1 cellular context compared by ENCODE assay signal in genomic region chr9:79571309-79572031, GRCh38.
TF ChIP-seq lines count a peak whose summit lies in the region.

Gene TLE4, plus strand, starts transcription at chr9:79571965. Its CDS starts 826 bp downstream, at chr9:79572791.

TF ChIP-seq in K562, 482 proteins besides CTCF, POLR2A, EP300 and RAD21 (continued from another document and continues in another):
- no peak for TF ChIP-seq CHAMP1 (IDR thresholded peaks at IDR 0.05)
- no peak for TF ChIP-seq DNMT1 (IDR thresholded peaks at IDR 0.05)
- TF ChIP-seq ZC3H4 (CRISPR knock-in tag; IDR thresholded peaks at IDR 0.05; ENCODE audit: borderline replicate concordance) = no peak
- TF ChIP-seq KDM2B (CRISPR knock-in tag; IDR thresholded peaks at IDR 0.05) = no peak
- no peak for TF ChIP-seq PHTF2 (CRISPR knock-in tag; IDR thresholded peaks at IDR 0.05)
- no peak for TF ChIP-seq MEF2D (tag; conservative IDR thresholded peaks at IDR 0.05; ENCODE audit: low read depth)
- TF ChIP-seq NONO (IDR thresholded peaks at IDR 0.05; ENCODE audit: low read depth in 2 of 2, low read length in 1 of 2) = no peak
- TF ChIP-seq FOXA3 (CRISPR knock-in tag; conservative IDR thresholded peaks at IDR 0.05 in 1 of 2, IDR thresholded peaks at IDR 0.05 in 1 of 2) = no peak
- no peak for TF ChIP-seq GATA2 (CRISPR knock-in tag; IDR thresholded peaks at IDR 0.05)
- no peak for TF ChIP-seq ZNF324 (CRISPR knock-in tag; IDR thresholded peaks at IDR 0.05)
- TF ChIP-seq NBN (IDR thresholded peaks at IDR 0.05; ENCODE audit: low read depth) = no peak
- TF ChIP-seq FUS (optimal IDR thresholded peaks at IDR 0.05; ENCODE audit: low read depth, low read length) = no peak
- no peak for TF ChIP-seq CBX8 (IDR thresholded peaks at IDR 0.05; ENCODE audit: borderline replicate concordance, extremely low read depth, low read depth, low read length, poor library complexity, severe bottlenecking)
- TF ChIP-seq CBFB (CRISPR knock-in tag; IDR thresholded peaks at IDR 0.05) = no peak
- TF ChIP-seq GTF2A2 (tag; IDR thresholded peaks at IDR 0.05) = no peak
- TF ChIP-seq, protein P1, sequence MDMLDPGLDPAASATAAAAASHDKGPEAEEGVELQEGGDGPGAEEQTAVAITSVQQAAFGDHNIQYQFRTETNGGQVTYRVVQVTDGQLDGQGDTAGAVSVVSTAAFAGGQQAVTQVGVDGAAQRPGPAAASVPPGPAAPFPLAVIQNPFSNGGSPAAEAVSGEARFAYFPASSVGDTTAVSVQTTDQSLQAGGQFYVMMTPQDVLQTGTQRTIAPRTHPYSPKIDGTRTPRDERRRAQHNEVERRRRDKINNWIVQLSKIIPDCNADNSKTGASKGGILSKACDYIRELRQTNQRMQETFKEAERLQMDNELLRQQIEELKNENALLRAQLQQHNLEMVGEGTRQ (CRISPR knock-in tag; IDR thresholded peaks at IDR 0.05) = peak; percentile 67
- peak; percentile 41; the same call in 1 of the 2 replicates for TF ChIP-seq MEF2A (IDR thresholded peaks at IDR 0.05; ENCODE audit: control insufficient read depth, low read depth, low read length)
- TF ChIP-seq, protein P2, sequence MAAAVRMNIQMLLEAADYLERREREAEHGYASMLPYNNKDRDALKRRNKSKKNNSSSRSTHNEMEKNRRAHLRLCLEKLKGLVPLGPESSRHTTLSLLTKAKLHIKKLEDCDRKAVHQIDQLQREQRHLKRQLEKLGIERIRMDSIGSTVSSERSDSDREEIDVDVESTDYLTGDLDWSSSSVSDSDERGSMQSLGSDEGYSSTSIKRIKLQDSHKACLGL (CRISPR knock-in tag; IDR thresholded peaks at IDR 0.05; ENCODE audit: borderline replicate concordance, poor library complexity, severe bottlenecking) = no peak
- no peak for TF ChIP-seq MCM3 (IDR thresholded peaks at IDR 0.05)
- peak; percentile 42 for TF ChIP-seq RBM25 (IDR thresholded peaks at IDR 0.05; ENCODE audit: low read depth, low read length, severe bottlenecking)
- no peak for TF ChIP-seq BACH1 (tag; IDR thresholded peaks at IDR 0.05)
- TF ChIP-seq SP1 (CRISPR knock-in tag; IDR thresholded peaks at IDR 0.05) = peak; percentile 92
- TF ChIP-seq MCM7 (IDR thresholded peaks at IDR 0.05) = no peak
- no peak for TF ChIP-seq MECOM (CRISPR knock-in tag; IDR thresholded peaks at IDR 0.05)
- TF ChIP-seq ZFP30 (CRISPR knock-in tag; IDR thresholded peaks at IDR 0.05; ENCODE audit: borderline replicate concordance) = no peak
- TF ChIP-seq KAT2B (IDR thresholded peaks at IDR 0.05; ENCODE audit: low read depth, low read length) = no peak
- TF ChIP-seq MEIS2 (IDR thresholded peaks at IDR 0.05; ENCODE audit: partially characterized antibody) = peak; percentile 85
- peak in 1 of 2 experiments; percentile 87; a peak in 2 of 4 replicates for TF ChIP-seq SRF (CRISPR knock-in tag; IDR thresholded peaks at IDR 0.05)
- no peak for TF ChIP-seq SOX6 (IDR thresholded peaks at IDR 0.05)
- no peak for TF ChIP-seq BRD9 (IDR thresholded peaks at IDR 0.05; ENCODE audit: low read depth, partially characterized antibody)
- TF ChIP-seq NCOA1 (IDR thresholded peaks at IDR 0.05; ENCODE audit: low read depth) = no peak
- TF ChIP-seq TBP (optimal IDR thresholded peaks at IDR 0.05; ENCODE audit: low read depth, low read length) = peak; percentile 92
- no peak for TF ChIP-seq ZNF23 (CRISPR knock-in tag; IDR thresholded peaks at IDR 0.05)
- no peak for TF ChIP-seq ZHX1 (conservative IDR thresholded peaks at IDR 0.05; ENCODE audit: low read length)
- peak; percentile 63 to 73 for TF ChIP-seq NRF1 (conservative IDR thresholded peaks at IDR 0.05 in 1 of 2, IDR thresholded peaks at IDR 0.05 in 1 of 2)
- TF ChIP-seq SMARCE1 (IDR thresholded peaks at IDR 0.05) = no peak
- TF ChIP-seq, protein P3, sequence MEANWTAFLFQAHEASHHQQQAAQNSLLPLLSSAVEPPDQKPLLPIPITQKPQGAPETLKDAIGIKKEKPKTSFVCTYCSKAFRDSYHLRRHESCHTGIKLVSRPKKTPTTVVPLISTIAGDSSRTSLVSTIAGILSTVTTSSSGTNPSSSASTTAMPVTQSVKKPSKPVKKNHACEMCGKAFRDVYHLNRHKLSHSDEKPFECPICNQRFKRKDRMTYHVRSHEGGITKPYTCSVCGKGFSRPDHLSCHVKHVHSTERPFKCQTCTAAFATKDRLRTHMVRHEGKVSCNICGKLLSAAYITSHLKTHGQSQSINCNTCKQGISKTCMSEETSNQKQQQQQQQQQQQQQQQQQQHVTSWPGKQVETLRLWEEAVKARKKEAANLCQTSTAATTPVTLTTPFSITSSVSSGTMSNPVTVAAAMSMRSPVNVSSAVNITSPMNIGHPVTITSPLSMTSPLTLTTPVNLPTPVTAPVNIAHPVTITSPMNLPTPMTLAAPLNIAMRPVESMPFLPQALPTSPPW (CRISPR knock-in tag; IDR thresholded peaks at IDR 0.05) = peak; percentile 23; the same call in 1 of the 2 replicates
- no peak for TF ChIP-seq MTA2 (IDR thresholded peaks at IDR 0.05; ENCODE audit: low read depth)
- TF ChIP-seq, protein P4, sequence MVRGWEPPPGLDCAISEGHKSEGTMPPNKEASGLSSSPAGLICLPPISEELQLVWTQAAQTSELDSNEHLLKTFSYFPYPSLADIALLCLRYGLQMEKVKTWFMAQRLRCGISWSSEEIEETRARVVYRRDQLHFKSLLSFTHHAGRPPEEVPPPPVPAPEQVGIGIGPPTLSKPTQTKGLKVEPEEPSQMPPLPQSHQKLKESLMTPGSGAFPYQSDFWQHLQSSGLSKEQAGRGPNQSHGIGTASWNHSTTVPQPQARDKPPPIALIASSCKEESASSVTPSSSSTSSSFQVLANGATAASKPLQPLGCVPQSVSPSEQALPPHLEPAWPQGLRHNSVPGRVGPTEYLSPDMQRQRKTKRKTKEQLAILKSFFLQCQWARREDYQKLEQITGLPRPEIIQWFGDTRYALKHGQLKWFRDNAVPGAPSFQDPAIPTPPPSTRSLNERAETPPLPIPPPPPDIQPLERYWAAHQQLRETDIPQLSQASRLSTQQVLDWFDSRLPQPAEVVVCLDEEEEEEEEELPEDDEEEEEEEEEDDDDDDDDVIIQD (CRISPR knock-in tag; IDR thresholded peaks at IDR 0.05) = no peak
- no peak for TF ChIP-seq ZNF668 (CRISPR knock-in tag; IDR thresholded peaks at IDR 0.05)
- no peak for TF ChIP-seq NUFIP1 (IDR thresholded peaks at IDR 0.05; ENCODE audit: partially characterized antibody)
- TF ChIP-seq EZH2 (IDR thresholded peaks at IDR 0.05; ENCODE audit: borderline replicate concordance, low read depth, low read length) = no peak
- TF ChIP-seq, protein P5, sequence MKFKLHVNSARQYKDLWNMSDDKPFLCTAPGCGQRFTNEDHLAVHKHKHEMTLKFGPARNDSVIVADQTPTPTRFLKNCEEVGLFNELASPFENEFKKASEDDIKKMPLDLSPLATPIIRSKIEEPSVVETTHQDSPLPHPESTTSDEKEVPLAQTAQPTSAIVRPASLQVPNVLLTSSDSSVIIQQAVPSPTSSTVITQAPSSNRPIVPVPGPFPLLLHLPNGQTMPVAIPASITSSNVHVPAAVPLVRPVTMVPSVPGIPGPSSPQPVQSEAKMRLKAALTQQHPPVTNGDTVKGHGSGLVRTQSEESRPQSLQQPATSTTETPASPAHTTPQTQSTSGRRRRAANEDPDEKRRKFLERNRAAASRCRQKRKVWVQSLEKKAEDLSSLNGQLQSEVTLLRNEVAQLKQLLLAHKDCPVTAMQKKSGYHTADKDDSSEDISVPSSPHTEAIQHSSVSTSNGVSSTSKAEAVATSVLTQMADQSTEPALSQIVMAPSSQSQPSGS (CRISPR knock-in tag; IDR thresholded peaks at IDR 0.05) = no peak
- peak; percentile 70 for TF ChIP-seq TAF1 (IDR thresholded peaks at IDR 0.05; ENCODE audit: control insufficient read depth, extremely low read depth, insufficient read depth, low read length, severe bottlenecking)
- TF ChIP-seq TSC22D4 (tag; IDR thresholded peaks at IDR 0.05) = no peak
- no peak for TF ChIP-seq ZBED1 (IDR thresholded peaks at IDR 0.05)
- peak; percentile 77 for TF ChIP-seq MBD2 (IDR thresholded peaks at IDR 0.05; ENCODE audit: borderline replicate concordance, low read depth)
- TF ChIP-seq ZNF785 (CRISPR knock-in tag; IDR thresholded peaks at IDR 0.05) = no peak
- TF ChIP-seq SAP30 (IDR thresholded peaks at IDR 0.05; ENCODE audit: borderline replicate concordance, insufficient read depth, low read depth, low read length, poor library complexity, severe bottlenecking) = peak; percentile 24
- no peak for TF ChIP-seq ATF1 (CRISPR knock-in tag; IDR thresholded peaks at IDR 0.05)
- peak; percentile 83 for TF ChIP-seq ATF1 (tag; IDR thresholded peaks at IDR 0.05)
- peak; percentile 77 for TF ChIP-seq FOS (IDR thresholded peaks at IDR 0.05; ENCODE audit: extremely low read depth, insufficient read length)
- TF ChIP-seq FOXK1 (CRISPR knock-in tag; IDR thresholded peaks at IDR 0.05; ENCODE audit: borderline replicate concordance) = no peak
- no peak for TF ChIP-seq ZNF175 (CRISPR knock-in tag; IDR thresholded peaks at IDR 0.05; ENCODE audit: low read depth)
- no peak for TF ChIP-seq ZNF780A (CRISPR knock-in tag; IDR thresholded peaks at IDR 0.05)
- TF ChIP-seq HINFP (tag; conservative IDR thresholded peaks at IDR 0.05; ENCODE audit: low read depth) = no peak
- TF ChIP-seq ZSCAN29 (IDR thresholded peaks at IDR 0.05) = no peak
- no peak for TF ChIP-seq ZNF830 (CRISPR knock-in tag; IDR thresholded peaks at IDR 0.05)
- TF ChIP-seq, protein P6, sequence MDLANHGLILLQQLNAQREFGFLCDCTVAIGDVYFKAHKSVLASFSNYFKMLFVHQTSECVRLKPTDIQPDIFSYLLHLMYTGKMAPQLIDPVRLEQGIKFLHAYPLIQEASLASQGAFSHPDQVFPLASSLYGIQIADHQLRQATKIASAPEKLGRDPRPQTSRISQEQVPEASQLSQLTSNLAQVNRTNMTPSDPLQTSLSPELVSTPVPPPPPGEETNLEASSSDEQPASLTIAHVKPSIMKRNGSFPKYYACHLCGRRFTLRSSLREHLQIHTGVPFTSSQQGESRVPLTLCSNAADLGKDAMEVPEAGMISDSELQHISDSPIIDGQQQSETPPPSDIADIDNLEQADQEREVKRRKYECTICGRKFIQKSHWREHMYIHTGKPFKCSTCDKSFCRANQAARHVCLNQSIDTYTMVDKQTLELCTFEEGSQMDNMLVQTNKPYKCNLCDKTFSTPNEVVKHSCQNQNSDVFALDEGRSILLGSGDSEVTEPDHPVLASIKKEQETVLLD (IDR thresholded peaks at IDR 0.05) = no peak
- TF ChIP-seq, protein P7, sequence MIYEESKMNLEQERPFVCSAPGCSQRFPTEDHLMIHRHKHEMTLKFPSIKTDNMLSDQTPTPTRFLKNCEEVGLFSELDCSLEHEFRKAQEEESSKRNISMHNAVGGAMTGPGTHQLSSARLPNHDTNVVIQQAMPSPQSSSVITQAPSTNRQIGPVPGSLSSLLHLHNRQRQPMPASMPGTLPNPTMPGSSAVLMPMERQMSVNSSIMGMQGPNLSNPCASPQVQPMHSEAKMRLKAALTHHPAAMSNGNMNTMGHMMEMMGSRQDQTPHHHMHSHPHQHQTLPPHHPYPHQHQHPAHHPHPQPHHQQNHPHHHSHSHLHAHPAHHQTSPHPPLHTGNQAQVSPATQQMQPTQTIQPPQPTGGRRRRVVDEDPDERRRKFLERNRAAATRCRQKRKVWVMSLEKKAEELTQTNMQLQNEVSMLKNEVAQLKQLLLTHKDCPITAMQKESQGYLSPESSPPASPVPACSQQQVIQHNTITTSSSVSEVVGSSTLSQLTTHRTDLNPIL (CRISPR knock-in tag; IDR thresholded peaks at IDR 0.05) = no peak
- TF ChIP-seq ZNF347 (CRISPR knock-in tag; IDR thresholded peaks at IDR 0.05; ENCODE audit: low read depth) = no peak
